In the genomic region with DNA sequence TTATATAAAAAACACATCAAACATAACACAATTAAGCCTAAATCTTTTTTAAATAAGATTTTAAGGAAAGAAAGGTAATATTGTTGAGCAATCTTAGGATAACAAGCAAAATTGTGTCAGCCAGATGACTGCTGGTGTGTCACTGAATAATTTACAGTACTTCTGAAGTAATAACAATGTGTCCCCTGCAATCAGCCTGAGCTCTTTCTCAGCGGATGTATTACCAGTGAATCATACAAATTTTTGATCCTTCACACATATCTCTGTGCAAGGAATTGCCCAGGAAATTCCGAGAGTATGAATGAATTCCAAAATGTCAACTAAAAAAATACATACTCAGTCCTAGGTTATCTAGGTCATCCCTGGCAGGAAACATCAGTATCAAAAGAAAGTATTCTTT, we compare ENCODE assay signal across 15 cellular contexts.
DNase-seq lines count a peak whose midpoint lies in the region; ATAC-seq, FAIRE-seq and TF ChIP-seq lines count a peak whose summit lies in the region.
"Had no signal": no experiment of that assay in that cellular context is flagged by ENCODE, and none has a peak within 500 bp of the region (broad histone marks: within the 10 kb centered on the region; RNA-seq: fewer than 3 reads in every experiment).

No MANE protein-coding gene starts in this region.

- no peak overlapping the region for H3K4ac ChIP-seq in IMR-90 (ENCODE audit: low read depth, low read length)

- peak overlapping the region; percentile 91 for H2BK5ac ChIP-seq in IMR-90 (ENCODE audit: low read depth, low read length, poor library complexity, severe bottlenecking)

- H3K27me3 Mint-ChIP-seq in natural killer cell (ENCODE audit: low read depth in 2 of 2), result no peaks in the 10 kb centered on the region
- H3K27me3 Mint-ChIP-seq: activated naive CD8-positive, alpha-beta T cell treated with anti-CD3 and anti-CD28 coated beads for 36 hours had no signal

- no peak overlapping the region for H2AFZ ChIP-seq in IMR-90 (replicated peaks; ENCODE audit: low read length, poor library complexity)

- no peak overlapping the region for H4K91ac ChIP-seq in IMR-90 (ENCODE audit: insufficient read depth, low read depth, low read length)

- H3K56ac ChIP-seq in IMR-90 (ENCODE audit: extremely low read depth, insufficient read depth, low read length), result no peak overlapping the region

- H4K8ac ChIP-seq in IMR-90 (ENCODE audit: low read depth in 2 of 2, low read length in 2 of 2), result peak overlapping the region in 1 of 2 experiments; percentile 65; a peak in 1 of 4 replicates

- ATAC-seq in IMR-90 (ENCODE audit: low read depth), result peak; percentile 82
- ATAC-seq in left lung, result peak; percentile 46
- ATAC-seq in natural killer cell, result no peak
- ATAC-seq in HG02970 (IDR thresholded peaks at IDR 0.05; ENCODE audit: low FRiP score, unreplicated experiment), result no peak

- H3K36me3 ChIP-seq in IMR-90 (ENCODE audit: control insufficient read depth, insufficient read depth, low read length) (no peaks in the 10 kb centered on the region), bronchial epithelial cell (ENCODE audit: control insufficient read depth, insufficient read depth, low read length) (no peaks in the 10 kb centered on the region), left lung (peaks cover 0 to 9% of the 10 kb centered on the region in 2 donors), colonic mucosa (no peaks in the 10 kb centered on the region)
- H3K36me3 ChIP-seq: stomach had no signal

- no peaks in the 10 kb centered on the region for H4K20me1 ChIP-seq in IMR-90 (ENCODE audit: insufficient read depth, low read length)

- no peak overlapping the region for H3K4me3 Mint-ChIP-seq in natural killer cell
- H3K4me3 Mint-ChIP-seq: activated naive CD8-positive, alpha-beta T cell treated with anti-CD3 and anti-CD28 coated beads for 36 hours; CD4-positive, alpha-beta T cell; H9 had no signal

- in situ Hi-C loops in IMR-90 (cut with MboI; ENCODE audit: low sequenced_read_pairs), result no loop called here

- H3K27me3 ChIP-seq in IMR-90 (ENCODE audit: control insufficient read depth, insufficient read depth, low read length) (no peaks in the 10 kb centered on the region), bronchial epithelial cell (ENCODE audit: control insufficient read depth, insufficient read depth, low read length) (no peaks in the 10 kb centered on the region), left lung (no peaks in the 10 kb centered on the region), colonic mucosa (no peaks in the 10 kb centered on the region)
- H3K27me3 ChIP-seq: stomach had no signal

- TF ChIP-seq POLR2A in IMR-90 (IDR thresholded peaks at IDR 0.05; ENCODE audit: low read depth, low read length), result no peak

- no TSS peak for BruUV-seq in IMR-90 (replicated peaks; lab: Mats Ljungman, UMichigan)

- no peak for TF ChIP-seq CTCF in IMR-90 (conservative IDR thresholded peaks at IDR 0.05; ENCODE audit: low read depth, low read length)
- no peak for TF ChIP-seq CTCF in bronchial epithelial cell (IDR thresholded peaks at IDR 0.05; ENCODE audit: insufficient read depth, low read length, severe bottlenecking)
- no peak for TF ChIP-seq CTCF in left lung (IDR thresholded peaks at IDR 0.05)
- no peak for TF ChIP-seq CTCF in natural killer cell (IDR thresholded peaks at IDR 0.05)
- no peak for TF ChIP-seq CTCF in colonic mucosa (IDR thresholded peaks at IDR 0.05)

- H2AK9ac ChIP-seq in IMR-90 (replicated peaks; ENCODE audit: low read depth, low read length, poor library complexity), result no peak overlapping the region

- no peaks in the 10 kb centered on the region for H3K4me1 Mint-ChIP-seq in natural killer cell
- H3K4me1 Mint-ChIP-seq: activated naive CD8-positive, alpha-beta T cell treated with anti-CD3 and anti-CD28 coated beads for 36 hours had no signal

- peaks cover 0 to 1% of the 10 kb centered on the region in 2 donors for H3K9me3 Mint-ChIP-seq in natural killer cell
- H3K9me3 Mint-ChIP-seq: activated naive CD8-positive, alpha-beta T cell treated with anti-CD3 and anti-CD28 coated beads for 36 hours; CD4-positive, alpha-beta T cell; H9 had no signal

- WGBS in IMR-90 (ENCODE audit: extremely low coverage in 2 of 2, insufficient read length in 1 of 2), 2 experiments, result no CpG with 5 or more reads among the region's 2 CpGs

- DNase-seq in AG08396 (ENCODE audit: low spot score) (peak; percentile 60), IMR-90 (peak; percentile 93), bronchial epithelial cell (ENCODE audit: low read depth) (peak; percentile 85), left lung (no peak), Ammon's horn (ENCODE audit: low spot score) (no peak), natural killer cell (no peak), colonic mucosa (no peak)
- DNase-seq: activated CD4-positive, alpha-beta T cell treated with anti-CD3 and anti-CD28 coated beads, Interleukin-2, amount 50 U/mL, for 48 hours; activated naive CD8-positive, alpha-beta T cell treated with anti-CD3 and anti-CD28 coated beads for 36 hours; CD4-positive, alpha-beta T cell; H9; MV-4-11; NCI-H748 treated with DMSO at 0.1 percent for 48 hours; stomach had no signal

- H3K23ac ChIP-seq in IMR-90 (ENCODE audit: low read depth, low read length), result no peak overlapping the region

- no peak overlapping the region for H3K27ac Mint-ChIP-seq in natural killer cell
- H3K27ac Mint-ChIP-seq: activated naive CD8-positive, alpha-beta T cell treated with anti-CD3 and anti-CD28 coated beads for 36 hours; CD4-positive, alpha-beta T cell; H9 had no signal

- POLR2A ChIA-PET in IMR-90 (lab: Charles Lee; ENCODE audit: unreplicated experiment), result interaction anchor here (1.5 kb wide), 1 partner anchor 78 kb away, joined by 4 read pairs; no protein-coding TSS in a partner anchor

- H2BK120ac ChIP-seq in IMR-90 (ENCODE audit: low read depth, low read length), result peak overlapping the region; percentile 63; the same call in 1 of the 2 replicates

- peak overlapping the region; percentile 40; the same call in 1 of the 2 replicates for H3K4me2 ChIP-seq in IMR-90 (ENCODE audit: low read depth, low read length)

- H3K4me1 ChIP-seq in IMR-90 (ENCODE audit: control insufficient read depth, insufficient read depth, low read length) (peaks cover 5% of the 10 kb centered on the region), left lung (no peaks in the 10 kb centered on the region), colonic mucosa (no peaks in the 10 kb centered on the region)
- H3K4me1 ChIP-seq: stomach had no signal

- H3K9me1 ChIP-seq in IMR-90 (ENCODE audit: insufficient read depth, low read length), result peaks cover 6% of the 10 kb centered on the region; the same call in 1 of the 2 replicates

- no peak overlapping the region for H4K5ac ChIP-seq in IMR-90 (ENCODE audit: low read depth, low read length)

- H3K27ac ChIP-seq in IMR-90 (ENCODE audit: insufficient read depth, low read length) (peak overlapping the region; percentile 59; the same call in 1 of the 2 replicates), left lung (no peak overlapping the region), colonic mucosa (no peak overlapping the region)
- H3K27ac ChIP-seq: stomach had no signal

- peak overlapping the region; percentile 36; the same call in 1 of the 2 replicates for H3K18ac ChIP-seq in IMR-90 (ENCODE audit: low read depth, low read length)

- H3K14ac ChIP-seq in IMR-90 (replicated peaks; ENCODE audit: low read depth, low read length), result no peak overlapping the region

- H3K36me3 Mint-ChIP-seq in natural killer cell, result no peaks in the 10 kb centered on the region
- H3K36me3 Mint-ChIP-seq: activated naive CD8-positive, alpha-beta T cell treated with anti-CD3 and anti-CD28 coated beads for 36 hours had no signal

- no peak for TF ChIP-seq RAD21 in IMR-90 (IDR thresholded peaks at IDR 0.05; ENCODE audit: low read length)

- H3K79me1 ChIP-seq in IMR-90 (ENCODE audit: low read depth in 1 of 2, low read length in 2 of 2), result 0 out of 4 replicates have a peak, but pooled peaks cover 0 to 2% of the 10 kb centered on the region in 2 experiments

- intact Hi-C loops in IMR-90 (cut with micrococcal nuclease), result no loop called here
- intact Hi-C loops in left lung (cut with DNase I), result no loop called here
- intact Hi-C loops in natural killer cell (cut with micrococcal nuclease), result no loop called here
- intact Hi-C loops in colonic mucosa (cut with DNase I), result no loop called here

- H2BK15ac ChIP-seq in IMR-90 (ENCODE audit: low read depth, low read length), result no peak overlapping the region

- H3K9me3 ChIP-seq in IMR-90 (ENCODE audit: control insufficient read depth, insufficient read depth, low read length), result no peaks in the 10 kb centered on the region
- H3K9me3 ChIP-seq in left lung, result no peaks in the 10 kb centered on the region
- H3K9me3 ChIP-seq in colonic mucosa, result no peaks in the 10 kb centered on the region
- H3K9me3 ChIP-seq: stomach had no signal

- H3K4me3 ChIP-seq in IMR-90 (ENCODE audit: insufficient read depth, low read depth, low read length) (no peak overlapping the region), bronchial epithelial cell (ENCODE audit: low read depth, low read length) (no peak overlapping the region), left lung (no peak overlapping the region), colonic mucosa (no peak overlapping the region)
- H3K4me3 ChIP-seq: stomach had no signal

- CTCF ChIA-PET in IMR-90 (lab: Yijun Ruan, JAX), result interaction anchor here (0.6 to 1.2 kb wide), 2 partner anchors 149 to 172 kb away, joined by 3 read pairs; no protein-coding TSS in a partner anchor

- dilution Hi-C loops in IMR-90 (cut with HindIII; ENCODE audit: low sequenced_read_pairs, unreplicated experiment), result no loop called here

- H3K9ac ChIP-seq in IMR-90 (ENCODE audit: low read depth, low read length) (no peak overlapping the region), colonic mucosa (ENCODE audit: low read depth in 2 of 2, low read length in 2 of 2) (no peak overlapping the region)

- H2BK20ac ChIP-seq in IMR-90 (ENCODE audit: low read depth, low read length), result 0 out of 2 replicates have a peak overlapping the region, but pooled peaks have one; percentile 16

- FAIRE-seq in bronchial epithelial cell (lab: Jason Lieb, UNC), result no peak

- H2AK5ac ChIP-seq in IMR-90 (ENCODE audit: low read depth, low read length), result no peak overlapping the region

TF ChIP-seq in IMR-90, 13 proteins besides CTCF, POLR2A, EP300 and RAD21:
- TF ChIP-seq CEBPB (IDR thresholded peaks at IDR 0.05; ENCODE audit: low read depth, low read length) (peak; percentile 98), SMC3 (IDR thresholded peaks at IDR 0.05; ENCODE audit: low read depth, low read length) (0 out of 2 replicates have a peak, but pooled peaks have one; percentile 7), FOS (IDR thresholded peaks at IDR 0.05; ENCODE audit: low read depth, low read length) (peak; percentile 83), NFE2L2 (IDR thresholded peaks at IDR 0.05; ENCODE audit: low read depth, low read length) (no peak), RCOR1 (IDR thresholded peaks at IDR 0.05; ENCODE audit: insufficient replicate concordance, low read length) (no peak)
TF ChIP-seq in IMR-90: peak in this region for 3.

Comparison
In these comparisons a context has a peak if more than half of its experiments do, and no peak if none do; other contexts are left out.
1. DNase-seq: peak in AG08396 (single experiment), IMR-90 (single experiment) and bronchial epithelial cell (single experiment); none in left lung (0 of 2), Ammon's horn (single experiment), natural killer cell (single experiment) and colonic mucosa (single experiment).
2. ATAC-seq: peak in IMR-90 (single experiment) and left lung (single experiment); none in natural killer cell (0 of 3) and HG02970 (single experiment).